ENCODE assay signal across 8 cellular contexts in genomic region chr16:1610841-1611653, GRCh38. TPM values are rescaled to one million over a fixed set of nuclear protein-coding genes. Genes with fewer than 3 reads are reported as not detected.
DNase-seq lines count a peak whose midpoint lies in the region; ATAC-seq and TF ChIP-seq lines count a peak whose summit lies in the region.

No MANE protein-coding gene starts in this region.

- peak overlapping the region; percentile 92 for H3K4me3 Mint-ChIP-seq in HFFc6
- peak overlapping the region; percentile 92 for H3K4me3 Mint-ChIP-seq in activated T-helper 17 cell treated with anti-CD3 and anti-CD28 coated beads, Interleukin-2, amount 50 U/mL, for 72 hours

- H3K9me3 Mint-ChIP-seq in HFFc6 = no peaks in the 10 kb centered on the region
- H3K9me3 Mint-ChIP-seq in activated T-helper 17 cell treated with anti-CD3 and anti-CD28 coated beads, Interleukin-2, amount 50 U/mL, for 72 hours = no peaks in the 10 kb centered on the region

- 3% methylated on average over 66 of the region's 66 CpGs for WGBS in heart right ventricle, 2 donors

- peaks cover 8 to 49% (median 43%) of the 10 kb centered on the region in 9 donors for H3K4me1 ChIP-seq in heart right ventricle
- H3K4me1 ChIP-seq in gastrocnemius medialis = peaks cover 36% of the 10 kb centered on the region in 2 donors

- TF ChIP-seq POLR2A in gastrocnemius medialis (IDR thresholded peaks at IDR 0.05) = no peak

- H3K4me1 Mint-ChIP-seq in HFFc6 (ENCODE audit: low read depth) = peaks cover 27% of the 10 kb centered on the region
- H3K4me1 Mint-ChIP-seq in activated T-helper 17 cell treated with anti-CD3 and anti-CD28 coated beads, Interleukin-2, amount 50 U/mL, for 72 hours = peaks cover 17% of the 10 kb centered on the region

- H3K27me3 ChIP-seq in heart right ventricle (no peaks in the 10 kb centered on the region), gastrocnemius medialis (no peaks in the 10 kb centered on the region)

- no peak for TF ChIP-seq CTCF in AG10803 (conservative IDR thresholded peaks at IDR 0.05; ENCODE audit: low read length)
- TF ChIP-seq CTCF in HFFc6 (IDR thresholded peaks at IDR 0.05) = no peak
- TF ChIP-seq CTCF in heart right ventricle (IDR thresholded peaks at IDR 0.05) = no peak
- TF ChIP-seq CTCF in gastrocnemius medialis (IDR thresholded peaks at IDR 0.05 in 4 of 5, conservative IDR thresholded peaks at IDR 0.05 in 1 of 5) = no peak

- no peak for ATAC-seq in activated T-helper 17 cell treated with anti-CD3 and anti-CD28 coated beads, Interleukin-2, amount 50 U/mL, for 72 hours (replicated peaks)
- peak; percentile 5 to 65 (median 42) for ATAC-seq in heart right ventricle
- peak; percentile 21 to 29 for ATAC-seq in gastrocnemius medialis

- H3K27ac ChIP-seq in heart right ventricle = peak overlapping the region; percentile 14 to 91 (median 84)
- H3K27ac ChIP-seq in gastrocnemius medialis = peak overlapping the region; percentile 78 to 94 (median 86)

- no peak for DNase-seq in AG10803 (ENCODE audit: low read depth)
- DNase-seq in HFFc6 = no peak
- DNase-seq in heart right ventricle = no peak
- DNase-seq in gastrocnemius medialis = no peak
- DNase-seq in stimulated activated naive CD4-positive, alpha-beta T cell treated with Interleukin-2 at 50 U/mL for 16 hours (lab: John Stamatoyannopoulos, UW) = no peak
- no peak for DNase-seq in effector CD4-positive, alpha-beta T cell
- DNase-seq in A172 (ENCODE audit: low spot score) = no peak

- H3K27me3 Mint-ChIP-seq in HFFc6 (ENCODE audit: insufficient read depth) = peaks cover 4% of the 10 kb centered on the region
- no peaks in the 10 kb centered on the region for H3K27me3 Mint-ChIP-seq in activated T-helper 17 cell treated with anti-CD3 and anti-CD28 coated beads, Interleukin-2, amount 50 U/mL, for 72 hours

- peaks cover 14% of the 10 kb centered on the region for H3K36me3 Mint-ChIP-seq in HFFc6 (ENCODE audit: low read depth)
- peaks cover 26% of the 10 kb centered on the region for H3K36me3 Mint-ChIP-seq in activated T-helper 17 cell treated with anti-CD3 and anti-CD28 coated beads, Interleukin-2, amount 50 U/mL, for 72 hours (ENCODE audit: low read depth)

- peaks cover 0 to 25% (median 0%) of the 10 kb centered on the region in 9 donors for H3K36me3 ChIP-seq in heart right ventricle
- peaks cover 0 to 12% of the 10 kb centered on the region in 2 donors for H3K36me3 ChIP-seq in gastrocnemius medialis

- peak overlapping the region; percentile 82 for H3K4me3 ChIP-seq in AG10803 (ENCODE audit: low read length)
- peak overlapping the region; percentile 48 to 94 (median 78) for H3K4me3 ChIP-seq in heart right ventricle
- peak overlapping the region; percentile 69 to 91 (median 80) for H3K4me3 ChIP-seq in gastrocnemius medialis

- in situ Hi-C loops in gastrocnemius medialis (cut with MboI; ENCODE audit: low sequenced_read_pairs in 4 of 4) = no loop called here

- H3K27ac Mint-ChIP-seq in HFFc6 = peak overlapping the region; percentile 95
- peak overlapping the region; percentile 96 for H3K27ac Mint-ChIP-seq in activated T-helper 17 cell treated with anti-CD3 and anti-CD28 coated beads, Interleukin-2, amount 50 U/mL, for 72 hours

- intact Hi-C loops in heart right ventricle (cut with DNase I) (loop anchor here in 7 of 10 donors (5.0 to 10.0 kb wide), 6 partner anchors 64 to 119 kb away; partner anchors contain the start of genes MAPK8IP3 (in 3 of the 7), TELO2 (in 3 of the 7) and TMEM204 (in 3 of the 7)), gastrocnemius medialis (cut with DNase I; ENCODE audit: low total_unique reads) (loop anchor here (2.0 to 10.0 kb wide), 6 partner anchors 68 to 1531 kb away; partner anchors contain the start of genes CLCN7, GFER, JPT2 and NOXO1)

- H3K9me3 ChIP-seq in heart right ventricle (no peaks in the 10 kb centered on the region), gastrocnemius medialis (no peaks in the 10 kb centered on the region)

RNA-seq across cellular contexts. Expression of gene IFT140, which starts 0.8 kb away (rescaled TPM):
- 10 to 100 TPM; 11.1 to 15.6 (median 13.2) TPM for total RNA-seq in HFFc6 (2021; fragmentation: NEBNext Ultra II Directional; extraction: Animal tissue kit (Norgen Biotek cat#: 25700))
- 10 to 100 TPM; 11.9 to 19.9 TPM for total RNA-seq in activated T-helper 17 cell treated with anti-CD3 and anti-CD28 coated beads, Interleukin-2, amount 50 U/mL, for 72 hours
- 10 to 100 TPM in 2 of 10 donors, 1 to 10 TPM in 8; 4.7 to 11.9 (median 8.0) TPM for total RNA-seq in heart right ventricle
- 1 to 10 TPM; 6.8 to 9.2 TPM for polyA plus RNA-seq in heart right ventricle
- total RNA-seq in gastrocnemius medialis = 1 to 10 TPM; 3.4 to 5.2 (median 4.8) TPM
- 9.7 and 15.6 TPM in 2 replicates for total RNA-seq in A172 (2014; rRNA removed; shearing (Covaris generic))

RNA-seq across cellular contexts. Expression of gene CRAMP1, which starts 1.1 kb away (rescaled TPM):
- 10 to 100 TPM; 10.7 to 14.2 (median 12.4) TPM for total RNA-seq in HFFc6 (2021; fragmentation: NEBNext Ultra II Directional; extraction: Animal tissue kit (Norgen Biotek cat#: 25700))
- total RNA-seq in activated T-helper 17 cell treated with anti-CD3 and anti-CD28 coated beads, Interleukin-2, amount 50 U/mL, for 72 hours = 10 to 100 TPM; 12.0 to 20.6 TPM
- total RNA-seq in heart right ventricle = 10 to 100 TPM in 8 of 10 donors, 1 to 10 TPM in 2; 9.5 to 13.8 (median 10.7) TPM
- polyA plus RNA-seq in heart right ventricle = 10 to 100 TPM in 1 of 2 donors, 1 to 10 TPM in 1; 3.2 to 10.0 TPM
- 10 to 100 TPM in 1 of 4 donors, 1 to 10 TPM in 3; 7.0 to 10.7 (median 8.7) TPM for total RNA-seq in gastrocnemius medialis
- total RNA-seq in A172 (2014; rRNA removed; shearing (Covaris generic)) = 7.0 and 8.1 TPM in 2 replicates
